ENCODE assay signal across 10 cellular contexts in genomic region chr9:78115073-78115472, GRCh38.
DNase-seq lines count a peak whose midpoint lies in the region; ATAC-seq, FAIRE-seq and TF ChIP-seq lines count a peak whose summit lies in the region.
"Had no signal": no experiment of that assay in that cellular context is flagged by ENCODE, and none has a peak within 500 bp of the region (broad histone marks: within the 10 kb centered on the region; RNA-seq: fewer than 3 reads in every experiment).

No MANE protein-coding gene starts in this region.

- no peak for TF ChIP-seq EP300 in Ishikawa (IDR thresholded peaks at IDR 0.05; ENCODE audit: borderline replicate concordance)
- no peak for TF ChIP-seq EP300 in GM12878 (IDR thresholded peaks at IDR 0.05; ENCODE audit: borderline replicate concordance in 1 of 2, control insufficient read depth in 1 of 2, low read depth in 2 of 2, low read length in 2 of 2)

- intact Hi-C loops in GM12878 (cut with micrococcal nuclease; ENCODE audit: unreplicated experiment), result loop anchor here (5.0 kb wide), 1 partner anchor 97 kb away; no protein-coding TSS in a partner anchor

- H3K79me2 ChIP-seq in GM12878 (ENCODE audit: control insufficient read depth, insufficient read depth, low read length), result no peaks in the 10 kb centered on the region

- peak; percentile 19 to 55 (median 43); a peak in 3 of 6 replicates for TF ChIP-seq CTCF in GM12878 (IDR thresholded peaks at IDR 0.05 in 2 of 3, conservative IDR thresholded peaks at IDR 0.05 in 1 of 3; ENCODE audit: control insufficient read depth in 2 of 3, extremely low read depth in 1 of 3, insufficient read depth in 1 of 3, low read depth in 3 of 3, low read length in 3 of 3)
- peak; percentile 49 for TF ChIP-seq CTCF in neural crest cell (conservative IDR thresholded peaks at IDR 0.05)

- CTCF ChIA-PET in GM12878 (lab: Yijun Ruan, JAX), result interaction anchor here (0.6 to 3.0 kb wide), 16 partner anchors 9 to 658 kb away, joined by 3 to 11 read pairs (median 4); no protein-coding TSS in a partner anchor

- H3K27ac Mint-ChIP-seq in neural crest cell (ENCODE audit: unreplicated experiment), result no peak overlapping the region
- H3K27ac Mint-ChIP-seq: T-helper 1 cell treated with Interleukin-12 subunit alpha and Interleukin-12 subunit beta and Interleukin-4 antibody, amounts not matched to agents 30 μg/mL and 1 μg/mL, for 36 hours had no signal

- H2AFZ ChIP-seq in GM12878 (ENCODE audit: control insufficient read depth, low read depth, low read length), result no peak overlapping the region

- peaks cover 2% of the 10 kb centered on the region for H3K36me3 Mint-ChIP-seq in neural crest cell (ENCODE audit: low read depth)

- POLR2A ChIA-PET in GM12878 (lab: Charles Lee), result no interaction called here

- peaks cover 5% of the 10 kb centered on the region for H3K9me3 Mint-ChIP-seq in neural crest cell

- no peaks in the 10 kb centered on the region for H3K36me3 ChIP-seq in GM12878 (ENCODE audit: control insufficient read depth in 2 of 2, insufficient read depth in 2 of 2, low read length in 1 of 2)

- peaks cover 7% of the 10 kb centered on the region; the same call in 1 of the 2 replicates for H3K4me1 ChIP-seq in GM12878 (ENCODE audit: control insufficient read depth, insufficient read depth, low read length)

- no peaks in the 10 kb centered on the region for H3K27me3 Mint-ChIP-seq in neural crest cell (ENCODE audit: low read depth)

- no peak overlapping the region for H3K27ac ChIP-seq in GM12878 (ENCODE audit: control insufficient read depth, insufficient read depth)

- FAIRE-seq in GM12878 (lab: Jason Lieb, UNC), result no peak
- FAIRE-seq: A204.1 had no signal

- H3K4me2 ChIP-seq in GM12878 (ENCODE audit: control insufficient read depth, insufficient read depth), result no peak overlapping the region

- WGBS in GM12878 (ENCODE audit: insufficient coverage, insufficient replicate concordance, low lambda C conversion rate, missing lambda C conversion rate), result 0% methylated on average over 1 of the region's 1 CpG

- peak; percentile 39; the same call in 2 of the 3 replicates for ATAC-seq in GM12878

- H3K9ac ChIP-seq in GM12878 (ENCODE audit: control insufficient read depth, insufficient read depth, low read length), result no peak overlapping the region

- no peak overlapping the region for H3K4me3 Mint-ChIP-seq in neural crest cell
- H3K4me3 Mint-ChIP-seq: T-helper 1 cell treated with Interleukin-12 subunit alpha and Interleukin-12 subunit beta and Interleukin-4 antibody, amounts not matched to agents 30 μg/mL and 1 μg/mL, for 36 hours had no signal

- DNase-seq in DMS 273 (lab: John Stamatoyannopoulos, UW; ENCODE audit: unreplicated experiment) (peak; percentile 73), DMS 273 treated with DMSO at 0.1 percent for 48 hours (lab: John Stamatoyannopoulos, UW) (no peak), GM12878 (ENCODE audit: low read depth, low spot score) (no peak), neural crest cell (ENCODE audit: low read depth, low spot score) (no peak), NOMO-1 treated with DMSO at 0.1 percent for 48 hours (lab: John Stamatoyannopoulos, UW; ENCODE audit: unreplicated experiment) (no peak), AG08395 (ENCODE audit: low spot score) (no peak)
- DNase-seq in activated CD8-positive, alpha-beta memory T cell treated with anti-CD3 and anti-CD28 coated beads, Interleukin-2, amount 50 U/mL, for 4 hours, result no peak

- H3K9me3 ChIP-seq in GM12878 (replicated peaks; ENCODE audit: control insufficient read depth, insufficient read depth, low read length), result no peaks in the 10 kb centered on the region

- BruUV-seq in GM12878 (replicated peaks; lab: Mats Ljungman, UMichigan), result no TSS peak

- in situ Hi-C loops in GM12878 (cut with MboI), result no loop called here

- TF ChIP-seq POLR2A in GM12878 (IDR thresholded peaks at IDR 0.05; ENCODE audit: low read depth, low read length), result no peak

- H3K27me3 ChIP-seq in GM12878 (replicated peaks in 1 of 2; ENCODE audit: control insufficient read depth in 2 of 2, insufficient read depth in 2 of 2, low read length in 1 of 2), result no peaks in the 10 kb centered on the region

- TF ChIP-seq RAD21 in Ishikawa (IDR thresholded peaks at IDR 0.05; ENCODE audit: low read depth) (peak; percentile 33), GM12878 (IDR thresholded peaks at IDR 0.05; ENCODE audit: insufficient read depth, low read depth, low read length) (peak; percentile 52)

- SMC1A ChIA-PET in GM12878 (lab: Charles Lee; ENCODE audit: uncharacterized antibody, unreplicated experiment), result interaction anchor here (1.0 to 3.3 kb wide), 8 partner anchors 9 to 249 kb away, joined by 3 to 13 read pairs (median 4); no protein-coding TSS in a partner anchor

- H4K20me1 ChIP-seq in GM12878 (ENCODE audit: control insufficient read depth, insufficient read depth), result no peaks in the 10 kb centered on the region

- H3K4me1 Mint-ChIP-seq in neural crest cell, result no peaks in the 10 kb centered on the region

- RAD21 ChIA-PET in GM12878 (lab: Charles Lee; ENCODE audit: unreplicated experiment), result interaction anchor here (1.0 kb wide), 1 partner anchor 323 kb away, joined by 3 read pairs; no protein-coding TSS in a partner anchor

- H3K4me3 ChIP-seq in GM12878, result no peak overlapping the region

TF ChIP-seq in Ishikawa, 13 proteins besides CTCF, POLR2A, EP300 and RAD21:
- TF ChIP-seq EGR1 (IDR thresholded peaks at IDR 0.05), result no peak
- no peak for TF ChIP-seq CEBPB (IDR thresholded peaks at IDR 0.05)
- no peak for TF ChIP-seq CREB1 (IDR thresholded peaks at IDR 0.05; ENCODE audit: low read depth)
- TF ChIP-seq NFIC (IDR thresholded peaks at IDR 0.05), result no peak
- no peak for TF ChIP-seq ZBTB7A (IDR thresholded peaks at IDR 0.05; ENCODE audit: low read depth)
- no peak for TF ChIP-seq USF1 (IDR thresholded peaks at IDR 0.05)
TF ChIP-seq in Ishikawa: peak in this region for 0.

TF ChIP-seq in GM12878, 131 proteins besides CTCF, POLR2A, EP300 and RAD21:
- no peak for TF ChIP-seq NKRF (conservative IDR thresholded peaks at IDR 0.05)
- TF ChIP-seq MEF2B (IDR thresholded peaks at IDR 0.05; ENCODE audit: partially characterized antibody, poor library complexity, severe bottlenecking), result peak; percentile 33
- no peak for TF ChIP-seq MYB (IDR thresholded peaks at IDR 0.05; ENCODE audit: borderline replicate concordance, low read depth, low read length)
- TF ChIP-seq SMC3 (IDR thresholded peaks at IDR 0.05; ENCODE audit: borderline replicate concordance, low read length), result peak; percentile 21; the same call in 1 of the 2 replicates
- TF ChIP-seq BRCA1 (IDR thresholded peaks at IDR 0.05; ENCODE audit: low read depth, low read length), result no peak
- no peak for TF ChIP-seq MXI1 (IDR thresholded peaks at IDR 0.05; ENCODE audit: low read depth, low read length)
TF ChIP-seq in GM12878: peak in this region for 2.
